In the genomic region with DNA sequence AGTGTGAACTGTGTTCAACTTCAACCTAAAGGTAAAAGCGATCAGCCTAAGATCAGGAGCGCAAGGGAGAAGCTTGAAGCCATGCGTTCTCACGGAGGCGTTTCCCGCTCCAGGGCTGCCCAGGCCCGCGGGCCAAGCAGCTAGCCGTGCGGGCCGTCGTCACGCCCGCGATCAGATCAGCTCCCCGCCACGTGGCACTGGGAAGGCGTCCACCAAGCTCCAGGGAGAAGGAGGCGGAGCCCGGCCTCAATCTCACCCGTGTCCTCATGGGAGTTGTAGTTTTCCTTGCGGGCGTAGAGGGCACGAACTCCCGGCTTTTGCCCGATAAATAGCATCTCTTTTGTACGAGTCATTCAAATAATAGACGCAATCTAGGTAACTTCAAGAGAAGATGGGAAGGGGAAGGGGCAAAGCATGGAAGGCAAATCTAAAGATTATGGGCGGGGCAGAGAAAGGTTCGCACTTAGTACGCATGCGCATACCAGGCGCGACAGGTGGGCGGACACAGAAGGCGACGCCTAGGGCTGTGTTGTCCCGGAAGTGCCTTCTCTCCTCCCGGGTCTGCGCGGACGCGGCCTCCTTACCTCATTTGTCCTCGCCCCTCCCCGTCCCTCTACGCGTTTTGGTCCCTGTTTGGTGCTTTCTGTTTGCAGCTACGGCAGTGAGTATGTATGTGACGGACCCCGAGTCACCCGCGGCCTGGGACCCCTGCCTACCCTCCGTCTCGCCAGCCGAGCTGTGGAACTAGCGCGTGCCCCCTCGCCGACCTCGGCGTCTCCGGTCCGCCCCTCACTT, we compare ENCODE assay signal across 8 cellular contexts. TPM values are rescaled to one million over a fixed set of nuclear protein-coding genes. Genes with fewer than 3 reads are reported as not detected.
A peak's percentile ranks its signal among the peaks of the same experiment; 100 is the strongest.
DNase-seq lines count a peak whose midpoint lies in the region; ATAC-seq and TF ChIP-seq lines count a peak whose summit lies in the region.

No MANE protein-coding gene starts in this region.

- H3K23ac ChIP-seq in neuronal stem cell (ENCODE audit: low read depth, low read length, poor library complexity) = peak overlapping the region; percentile 80

- H3K4me3 Mint-ChIP-seq in activated naive CD4-positive, alpha-beta T cell treated with anti-CD3 and anti-CD28 coated beads, Interleukin-2, amount 10 ng/mL, durations not matched to agents 7 days and 5 days = peak overlapping the region; percentile 95

- no peak overlapping the region for H2BK15ac ChIP-seq in neuronal stem cell (ENCODE audit: low read length)

- H3K4me1 ChIP-seq in gastroesophageal sphincter = peaks cover 0 to 28% (median 5%) of the 10 kb centered on the region in 3 donors
- H3K4me1 ChIP-seq in neuronal stem cell (ENCODE audit: control insufficient read depth in 2 of 2, insufficient read depth in 1 of 2, low read depth in 1 of 2, low read length in 2 of 2) = peaks cover 2% of the 10 kb centered on the region in 2 donors
- H3K4me1 ChIP-seq in subcutaneous abdominal adipose tissue (ENCODE audit: control insufficient read depth in 5 of 5, insufficient read depth in 5 of 5, low read length in 5 of 5) = peaks cover 2 to 17% (median 8%) of the 10 kb centered on the region in 5 donors

- H4K91ac ChIP-seq in neuronal stem cell (ENCODE audit: low read depth, low read length, poor library complexity) = peak overlapping the region; percentile 22

- no peak overlapping the region for H2BK120ac ChIP-seq in neuronal stem cell (ENCODE audit: low read depth, low read length)

- peaks cover 41% of the 10 kb centered on the region for H3K4me1 Mint-ChIP-seq in activated naive CD4-positive, alpha-beta T cell treated with anti-CD3 and anti-CD28 coated beads, Interleukin-2, amount 10 ng/mL, durations not matched to agents 7 days and 5 days

- H3K79me1 ChIP-seq in neuronal stem cell (ENCODE audit: low read depth, low read length) = no peaks in the 10 kb centered on the region

- H3K36me3 Mint-ChIP-seq in activated naive CD4-positive, alpha-beta T cell treated with anti-CD3 and anti-CD28 coated beads, Interleukin-2, amount 10 ng/mL, durations not matched to agents 7 days and 5 days = peaks cover 17% of the 10 kb centered on the region

- TF ChIP-seq POLR2A in gastroesophageal sphincter (IDR thresholded peaks at IDR 0.05) = peak; percentile 70 to 72

- peaks cover 2% of the 10 kb centered on the region for H3K9me3 Mint-ChIP-seq in activated naive CD4-positive, alpha-beta T cell treated with anti-CD3 and anti-CD28 coated beads, Interleukin-2, amount 10 ng/mL, durations not matched to agents 7 days and 5 days

- H3K9me3 ChIP-seq in gastroesophageal sphincter (no peaks in the 10 kb centered on the region), neuronal stem cell (replicated peaks in 1 of 2; ENCODE audit: control insufficient read depth in 2 of 2, insufficient read depth in 1 of 2, low read depth in 1 of 2, low read length in 2 of 2) (peaks cover 0 to 9% of the 10 kb centered on the region in 2 donors), subcutaneous abdominal adipose tissue (ENCODE audit: control insufficient read depth in 5 of 5, low read length in 5 of 5) (no peaks in the 10 kb centered on the region)

- no peak for TF ChIP-seq EP300 in gastroesophageal sphincter (IDR thresholded peaks at IDR 0.05)

- TF ChIP-seq CTCF in HFF-Myc (IDR thresholded peaks at IDR 0.05; ENCODE audit: low read depth, low read length, missing control alignments) = no peak
- TF ChIP-seq CTCF in gastroesophageal sphincter (IDR thresholded peaks at IDR 0.05) = no peak

- H3K18ac ChIP-seq in neuronal stem cell (ENCODE audit: low read length) = peak overlapping the region; percentile 96

- peak; percentile 99 for ATAC-seq in gastroesophageal sphincter

- WGBS in gastroesophageal sphincter (ENCODE audit: low coverage in 1 of 2), 2 donors = 0% methylated on average over 16 to 19 of the region's 63 CpGs
- WGBS in neuronal stem cell (ENCODE audit: extremely low coverage in 2 of 2, insufficient read length in 2 of 2, insufficient replicate concordance in 1 of 2), 2 donors = no CpG with 5 or more reads among the region's 63 CpGs

- peaks cover 10% of the 10 kb centered on the region for H3K27me3 Mint-ChIP-seq in activated naive CD4-positive, alpha-beta T cell treated with anti-CD3 and anti-CD28 coated beads, Interleukin-2, amount 10 ng/mL, durations not matched to agents 7 days and 5 days

- DNase-seq in GM03348 (ENCODE audit: low spot score) = peak; percentile 96
- peak; percentile 80 for DNase-seq in HFF-Myc (ENCODE audit: extremely low read depth, low read depth)
- DNase-seq in NAMALWA (ENCODE audit: low spot score) = peak; percentile 98
- peak; percentile 92 for DNase-seq in SK-MEL-5 (ENCODE audit: low read depth, low spot score)
- peak; percentile 96 for DNase-seq in activated naive CD4-positive, alpha-beta T cell treated with anti-CD3 and anti-CD28 coated beads, Interleukin-2, amount 10 ng/mL, durations not matched to agents 7 days and 5 days
- DNase-seq in neuronal stem cell (ENCODE audit: low spot score) = peak; percentile 91

- peak overlapping the region; percentile 93 for H2AFZ ChIP-seq in neuronal stem cell (ENCODE audit: low read length)

- H3K36me3 ChIP-seq in gastroesophageal sphincter = no peaks in the 10 kb centered on the region
- H3K36me3 ChIP-seq in neuronal stem cell (replicated peaks in 1 of 2; ENCODE audit: control insufficient read depth in 2 of 2, insufficient read depth in 2 of 2, low read length in 2 of 2) = peaks cover 0 to 15% of the 10 kb centered on the region in 2 donors
- H3K36me3 ChIP-seq in subcutaneous abdominal adipose tissue (ENCODE audit: control insufficient read depth in 5 of 5, insufficient read depth in 5 of 5, low read length in 5 of 5) = no peaks in the 10 kb centered on the region

- H3K4me3 ChIP-seq in HFF-Myc (replicated peaks; ENCODE audit: low read depth, low read length) = peak overlapping the region; percentile 91
- H3K4me3 ChIP-seq in gastroesophageal sphincter = peak overlapping the region; percentile 67 to 90
- peak overlapping the region; percentile 90 to 99 for H3K4me3 ChIP-seq in neuronal stem cell (ENCODE audit: low read length in 2 of 2)
- peak overlapping the region; percentile 89 to 97 (median 92) for H3K4me3 ChIP-seq in subcutaneous abdominal adipose tissue (ENCODE audit: low read depth in 1 of 5, low read length in 5 of 5)

- H3K4me2 ChIP-seq in neuronal stem cell (ENCODE audit: insufficient read depth, low read length, poor library complexity, severe bottlenecking) = peak overlapping the region; percentile 82

- H2AK5ac ChIP-seq in neuronal stem cell (ENCODE audit: low read depth, low read length) = peak overlapping the region; percentile 10

- H4K8ac ChIP-seq in neuronal stem cell (ENCODE audit: low read depth, low read length) = no peak overlapping the region

- H3K27ac ChIP-seq in gastroesophageal sphincter (peak overlapping the region; percentile 40 to 93 (median 91)), neuronal stem cell (replicated peaks; ENCODE audit: low read length) (peak overlapping the region; percentile 40), subcutaneous abdominal adipose tissue (ENCODE audit: low read depth, low read length) (peak overlapping the region; percentile 90)

- CTCF ChIA-PET in activated naive CD4-positive, alpha-beta T cell treated with anti-CD3 and anti-CD28 coated beads, Interleukin-2, amount 10 ng/mL, durations not matched to agents 7 days and 5 days (lab: Charles Lee) = interaction anchor here (1.1 kb wide), 1 partner anchor 41 kb away, joined by 3 read pairs; the partner anchor contains the start of gene ZCCHC7

- H2BK12ac ChIP-seq in neuronal stem cell (ENCODE audit: low read length) = peak overlapping the region; percentile 4

- peak overlapping the region; percentile 95 for H3K9ac ChIP-seq in neuronal stem cell (ENCODE audit: low read depth, low read length, poor library complexity)
- H3K9ac ChIP-seq in subcutaneous abdominal adipose tissue (ENCODE audit: low read length in 5 of 5) = peak overlapping the region; percentile 1 to 90 (median 85)

- H3K4ac ChIP-seq in neuronal stem cell (ENCODE audit: low read length) = no peak overlapping the region

- peak overlapping the region; percentile 49 for H3K14ac ChIP-seq in neuronal stem cell (ENCODE audit: low read length)

- in situ Hi-C loops in SK-MEL-5 (cut with HindIII; ENCODE audit: low pct_unique_long_range_greater_than_20kb, low sequenced_read_pairs) = no loop called here

- peak overlapping the region; percentile 87 for H3K27ac Mint-ChIP-seq in activated naive CD4-positive, alpha-beta T cell treated with anti-CD3 and anti-CD28 coated beads, Interleukin-2, amount 10 ng/mL, durations not matched to agents 7 days and 5 days

- peaks cover 4% of the 10 kb centered on the region for H3K27me3 ChIP-seq in gastroesophageal sphincter
- no peaks in the 10 kb centered on the region for H3K27me3 ChIP-seq in neuronal stem cell (ENCODE audit: control insufficient read depth in 3 of 3, insufficient read depth in 3 of 3, low read depth in 1 of 3, low read length in 3 of 3)
- peaks cover 0 to 4% (median 0%) of the 10 kb centered on the region in 5 donors for H3K27me3 ChIP-seq in subcutaneous abdominal adipose tissue (ENCODE audit: control insufficient read depth in 5 of 5, insufficient read depth in 4 of 5, low read length in 5 of 5)

- peak overlapping the region; percentile 88 for H2BK5ac ChIP-seq in neuronal stem cell (ENCODE audit: low read length)

RNA-seq across cellular contexts. Expression of gene ZCCHC7, which starts 40.8 kb away (rescaled TPM):
- total RNA-seq in SK-MEL-5 (2014; rRNA removed; shearing (Covaris generic)) = 11.3 and 12.8 TPM in 2 replicates
- polyA plus RNA-seq in SK-MEL-5 (2015; cell fraction: cytosol; rRNA removed) = 10.1 and 12.9 TPM in 2 replicates
- polyA plus RNA-seq in SK-MEL-5 (2015; cell fraction: nucleus; rRNA removed) = 14.0 and 18.3 TPM in 2 replicates
- 10 to 100 TPM; 12.1 to 23.5 (median 17.6) TPM for total RNA-seq in gastroesophageal sphincter
- polyA plus RNA-seq in neuronal stem cell (2013, experiment 1 of 2) = 34.8 TPM
- polyA plus RNA-seq in neuronal stem cell (2013, experiment 2 of 2) = 35.4 TPM

RNA-seq across cellular contexts. Expression of gene PAX5, which starts 45.5 kb away (rescaled TPM):
- total RNA-seq in SK-MEL-5 (2014; rRNA removed; shearing (Covaris generic)) = not detected in 2 replicates
- 0.13 and 0.17 TPM in 2 replicates for polyA plus RNA-seq in SK-MEL-5 (2015; cell fraction: cytosol; rRNA removed)
- not detected in 2 replicates for polyA plus RNA-seq in SK-MEL-5 (2015; cell fraction: nucleus; rRNA removed)
- under 1 TPM in 1 of 4 donors, not detected in 3; under 0.01 TPM for total RNA-seq in gastroesophageal sphincter
- not detected for polyA plus RNA-seq in neuronal stem cell (2013, experiment 1 of 2)
- polyA plus RNA-seq in neuronal stem cell (2013, experiment 2 of 2) = under 0.01 TPM

Comparison
In these comparisons a context has a peak if more than half of its experiments do, and no peak if none do; other contexts are left out.
1. Peak in every context shown above with its lines: DNase-seq, ATAC-seq, H3K4me3 ChIP-seq and H3K27ac ChIP-seq.
2. H3K27ac ChIP-seq: peak in every context shown above with its lines; median percentile 91 in gastroesophageal sphincter; 90 in subcutaneous abdominal adipose tissue; 40 in neuronal stem cell.